ENCODE assay signal across 8 cellular contexts in the genomic region with DNA sequence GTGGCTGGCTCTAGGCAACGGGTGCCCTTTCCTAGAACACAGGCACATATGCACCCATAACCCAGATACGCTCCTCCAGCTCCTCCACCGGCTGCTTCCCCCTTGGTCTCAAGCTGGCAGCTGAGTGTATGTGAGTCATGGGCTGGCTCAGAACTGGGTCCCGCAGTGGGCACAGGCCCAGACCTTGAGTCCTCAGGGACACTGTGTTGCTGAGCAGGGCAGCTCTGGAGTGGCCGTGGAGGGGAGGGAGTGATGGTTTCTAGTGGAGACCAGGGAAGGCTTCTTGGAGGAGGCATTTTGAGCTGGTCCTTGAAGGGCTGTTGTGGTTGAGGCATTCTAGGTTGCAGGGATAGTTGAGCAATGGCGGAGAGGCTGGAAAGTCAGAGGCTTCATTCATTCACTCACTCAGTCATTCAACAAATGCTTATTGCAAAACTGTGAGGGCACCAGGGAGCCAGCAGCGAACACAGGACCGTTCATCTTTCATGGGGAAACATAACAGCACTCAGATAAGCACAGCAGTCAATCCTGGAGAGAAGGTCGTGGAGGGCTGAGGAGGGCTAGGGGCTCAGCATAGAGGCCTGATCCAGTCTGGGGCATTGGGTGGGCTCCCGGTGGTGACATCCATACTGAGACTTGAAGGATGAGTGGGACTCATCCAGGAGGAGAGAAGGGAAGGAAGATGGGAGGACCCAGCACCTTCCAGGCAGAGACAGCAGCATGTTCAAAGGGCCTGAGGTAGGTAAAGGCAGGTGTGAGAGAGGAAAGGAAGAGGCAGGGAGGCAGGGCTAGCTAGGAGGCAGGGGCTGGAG. TPM values are rescaled to one million over a fixed set of nuclear protein-coding genes. Genes with fewer than 3 reads are reported as not detected.
DNase-seq lines count a peak whose midpoint lies in the region; ATAC-seq and TF ChIP-seq lines count a peak whose summit lies in the region.

No MANE protein-coding gene starts in this region.

- H4K20me1 ChIP-seq in neural progenitor cell (ENCODE audit: low read depth): peaks cover 13% of the 10 kb centered on the region

- CTCF ChIA-PET in CD8-positive, alpha-beta T cell (lab: Charles Lee): interaction anchor here (1.7 kb wide), 1 partner anchor 28 kb away, joined by 6 read pairs; the partner anchor contains the start of gene CIZ1

- H3K4me2 ChIP-seq in neural progenitor cell: no peak overlapping the region

- peaks cover 17% of the 10 kb centered on the region for H3K4me1 Mint-ChIP-seq in CD8-positive, alpha-beta T cell (ENCODE audit: low read depth)
- H3K4me1 Mint-ChIP-seq in neural progenitor cell: peaks cover 9% of the 10 kb centered on the region

- H3K36me3 Mint-ChIP-seq in CD8-positive, alpha-beta T cell: peaks cover 29% of the 10 kb centered on the region
- peaks cover 14% of the 10 kb centered on the region for H3K36me3 Mint-ChIP-seq in neural progenitor cell

- H3K27me3 Mint-ChIP-seq in CD8-positive, alpha-beta T cell (ENCODE audit: low read depth): no peaks in the 10 kb centered on the region
- H3K27me3 Mint-ChIP-seq in neural progenitor cell (ENCODE audit: insufficient read depth, low read depth): no peaks in the 10 kb centered on the region

- DNase-seq in CD8-positive, alpha-beta T cell: no peak
- peak; percentile 72 for DNase-seq in MG63
- peak; percentile 20 to 90 (median 66) for DNase-seq in dorsolateral prefrontal cortex
- no peak for DNase-seq in neural progenitor cell (ENCODE audit: low spot score)
- no peak for DNase-seq in DMS153 treated with DMSO at 0.1 percent for 48 hours (lab: John Stamatoyannopoulos, UW; ENCODE audit: unreplicated experiment)
- no peak for DNase-seq in GM13976 (ENCODE audit: low spot score)

- no peaks in the 10 kb centered on the region for H3K27me3 ChIP-seq in CD8-positive, alpha-beta T cell (ENCODE audit: insufficient read depth, low read length)
- no peaks in the 10 kb centered on the region for H3K27me3 ChIP-seq in MG63
- no peaks in the 10 kb centered on the region for H3K27me3 ChIP-seq in dorsolateral prefrontal cortex
- no peaks in the 10 kb centered on the region for H3K27me3 ChIP-seq in neural progenitor cell

- H3K36me3 ChIP-seq in CD8-positive, alpha-beta T cell (ENCODE audit: insufficient read depth, low read length): peaks cover 19% of the 10 kb centered on the region
- H3K36me3 ChIP-seq in MG63 (peaks cover 34% of the 10 kb centered on the region), neural progenitor cell (no peaks in the 10 kb centered on the region)

- in situ Hi-C loops in GM13976 (cut with MboI; ENCODE audit: low sequenced_read_pairs, unreplicated experiment): no loop called here

- peaks cover 19% of the 10 kb centered on the region for H3K4me1 ChIP-seq in CD8-positive, alpha-beta T cell (ENCODE audit: insufficient read depth, low read length)
- peaks cover 5% of the 10 kb centered on the region for H3K4me1 ChIP-seq in neural progenitor cell

- POLR2A ChIA-PET in CD8-positive, alpha-beta T cell (lab: Charles Lee): interaction anchor here (0.8 kb wide), 1 partner anchor 512 kb away, joined by 3 read pairs; no protein-coding TSS in a partner anchor

- H3K27ac ChIP-seq in CD8-positive, alpha-beta T cell (ENCODE audit: low read depth, low read length): no peak overlapping the region
- peak overlapping the region in 21 of 59 donors; percentile 7 to 70 (median 30) for H3K27ac ChIP-seq in dorsolateral prefrontal cortex
- no peak overlapping the region for H3K27ac ChIP-seq in neural progenitor cell

- peaks cover 10% of the 10 kb centered on the region for H3K79me2 ChIP-seq in neural progenitor cell (ENCODE audit: low read depth)

- no peak overlapping the region for H3K27ac Mint-ChIP-seq in CD8-positive, alpha-beta T cell
- no peak overlapping the region for H3K27ac Mint-ChIP-seq in neural progenitor cell

- no peak overlapping the region for H2AFZ ChIP-seq in neural progenitor cell (replicated peaks)

- H3K9me3 Mint-ChIP-seq in CD8-positive, alpha-beta T cell: no peaks in the 10 kb centered on the region
- no peaks in the 10 kb centered on the region for H3K9me3 Mint-ChIP-seq in neural progenitor cell

- H3K4me3 Mint-ChIP-seq in CD8-positive, alpha-beta T cell: peak overlapping the region; percentile 79
- H3K4me3 Mint-ChIP-seq in neural progenitor cell: peak overlapping the region; percentile 41

- intact Hi-C loops in CD8-positive, alpha-beta T cell (cut with DNase I, micrococcal nuclease): no loop called here
- intact Hi-C loops in dorsolateral prefrontal cortex (cut with DNase I): loop anchor here in 1 of 2 donors (5.0 kb wide), 1 partner anchor 35 kb away; the partner anchor contains the start of gene PTGES2

- no peak overlapping the region for H3K9ac ChIP-seq in neural progenitor cell

- ATAC-seq in CD8-positive, alpha-beta T cell: no peak
- no peak for ATAC-seq in HG03045 (IDR thresholded peaks at IDR 0.05; ENCODE audit: unreplicated experiment)
- no peak for ATAC-seq in GM19328 (IDR thresholded peaks at IDR 0.05; ENCODE audit: unreplicated experiment)

- H3K9me3 ChIP-seq in CD8-positive, alpha-beta T cell (ENCODE audit: low read length): no peaks in the 10 kb centered on the region
- H3K9me3 ChIP-seq in MG63 (no peaks in the 10 kb centered on the region), neural progenitor cell (ENCODE audit: low read depth) (no peaks in the 10 kb centered on the region)

- H3F3A ChIP-seq in neural progenitor cell (ENCODE audit: low read depth): peaks cover 9% of the 10 kb centered on the region

- no peak overlapping the region for H3K4me3 ChIP-seq in CD8-positive, alpha-beta T cell (ENCODE audit: low read depth, low read length)
- H3K4me3 ChIP-seq in MG63: no peak overlapping the region
- H3K4me3 ChIP-seq in dorsolateral prefrontal cortex: peak overlapping the region in 14 of 59 donors; percentile 6 to 90 (median 78)
- no peak overlapping the region for H3K4me3 ChIP-seq in neural progenitor cell

- no peak for TF ChIP-seq CTCF in CD8-positive, alpha-beta T cell (IDR thresholded peaks at IDR 0.05)
- TF ChIP-seq CTCF in dorsolateral prefrontal cortex (IDR thresholded peaks at IDR 0.05 in 54 of 56, conservative IDR thresholded peaks at IDR 0.05 in 2 of 56; ENCODE audit: low read depth in 1 of 56, partially characterized antibody in 56 of 56) (no peak), neural progenitor cell (IDR thresholded peaks at IDR 0.05) (no peak), GM13976 (IDR thresholded peaks at IDR 0.05; ENCODE audit: borderline replicate concordance, control extremely low read depth, extremely low read depth, insufficient read depth, missing control alignments) (no peak)

RNA-seq across cellular contexts. Expression of gene BBLN, which starts 2.4 kb away (rescaled TPM):
- total RNA-seq in CD8-positive, alpha-beta T cell: 10 to 100 TPM; 56.6 to 67.4 TPM
- total RNA-seq in MG63 (2014; rRNA removed; shearing (Covaris generic); ENCODE audit: low replicate concordance): 37.3 and 57.0 TPM in 2 replicates
- 100 to 1,000 TPM in 104 of 120 experiments, 10 to 100 TPM in 16; 56.9 to 208 (median 122) TPM for total RNA-seq in dorsolateral prefrontal cortex
- total RNA-seq in neural progenitor cell (ENCODE audit: low replicate concordance): 69.4 and 228 TPM in 2 replicates

RNA-seq across cellular contexts. Expression of gene LCN2, which starts 13.2 kb away (rescaled TPM):
- total RNA-seq in CD8-positive, alpha-beta T cell: not detected
- total RNA-seq in MG63 (2014; rRNA removed; shearing (Covaris generic); ENCODE audit: low replicate concordance): not detected in 2 replicates
- total RNA-seq in dorsolateral prefrontal cortex (10 to 100 TPM in 1 of 120 experiments, 1 to 10 TPM in 18, under 1 TPM in 4, not detected in 97; 0.59 to 10.1 (median 1.4) TPM), neural progenitor cell (ENCODE audit: low replicate concordance) (not detected in 2 replicates)

RNA-seq across cellular contexts. Expression of gene CIZ1, which starts 29.0 kb away (rescaled TPM):
- total RNA-seq in CD8-positive, alpha-beta T cell: 100 to 1,000 TPM; 109 to 116 TPM
- 5.4 and 12.2 TPM in 2 replicates for total RNA-seq in MG63 (2014; rRNA removed; shearing (Covaris generic); ENCODE audit: low replicate concordance)
- total RNA-seq in dorsolateral prefrontal cortex (100 to 1,000 TPM; 120 to 216 (median 165) TPM), neural progenitor cell (ENCODE audit: low replicate concordance) (33.4 and 48.8 TPM in 2 replicates)

RNA-seq across cellular contexts. Expression of gene PTGES2, which starts 34.9 kb away (rescaled TPM):
- 10 to 100 TPM; 38.8 to 44.6 TPM for total RNA-seq in CD8-positive, alpha-beta T cell
- 114 and 120 TPM in 2 replicates for total RNA-seq in MG63 (2014; rRNA removed; shearing (Covaris generic); ENCODE audit: low replicate concordance)
- 100 to 1,000 TPM in 43 of 120 experiments, 10 to 100 TPM in 77; 59.1 to 132 (median 93.5) TPM for total RNA-seq in dorsolateral prefrontal cortex
- 25.7 and 61.2 TPM in 2 replicates for total RNA-seq in neural progenitor cell (ENCODE audit: low replicate concordance)

RNA-seq across cellular contexts. Expression of gene DNM1, which starts 40.8 kb away (rescaled TPM):
- total RNA-seq in CD8-positive, alpha-beta T cell: 1 to 10 TPM; 1.4 to 1.5 TPM
- 0.20 and 0.30 TPM in 2 replicates for total RNA-seq in MG63 (2014; rRNA removed; shearing (Covaris generic); ENCODE audit: low replicate concordance)
- total RNA-seq in dorsolateral prefrontal cortex (1,000 to 10,000 TPM in 1 of 120 experiments, 100 to 1,000 TPM in 119; 213 to 1,033 (median 740) TPM), neural progenitor cell (ENCODE audit: low replicate concordance) (30.1 and 52.7 TPM in 2 replicates)

Comparison
In these comparisons a context has a peak if more than half of its experiments do, and no peak if none do; other contexts are left out.
1. DNase-seq: peak in MG63 (single experiment) and dorsolateral prefrontal cortex (10 of 10); none in CD8-positive, alpha-beta T cell (0 of 7), neural progenitor cell (single experiment), DMS153 treated with DMSO at 0.1 percent for 48 hours (single experiment) and GM13976 (single experiment).